15 cellular contexts compared by ENCODE assay signal in genomic region chr12:131897875-131898274, GRCh38. TPM values are rescaled to one million over a fixed set of nuclear protein-coding genes. Genes with fewer than 3 reads are reported as not detected.
DNase-seq lines count a peak whose midpoint lies in the region; ATAC-seq and TF ChIP-seq lines count a peak whose summit lies in the region.
"Had no signal": no experiment of that assay in that cellular context is flagged by ENCODE, and none has a peak within 500 bp of the region (broad histone marks: within the 10 kb centered on the region; RNA-seq: fewer than 3 reads in every experiment).

No MANE protein-coding gene starts in this region.

- CTCF ChIA-PET in CD8-positive, alpha-beta memory T cell (lab: Charles Lee): no interaction called here
- CTCF ChIA-PET in OCI-LY7 (lab: Charles Lee; ENCODE audit: unreplicated experiment) (no interaction called here), WTC11 (lab: Charles Lee) (no interaction called here)

- peaks cover 0 to 9% (median 1%) of the 10 kb centered on the region in 3 donors for H3K36me3 Mint-ChIP-seq in CD8-positive, alpha-beta memory T cell
- peaks cover 0 to 3% (median 0%) of the 10 kb centered on the region in 3 donors for H3K36me3 Mint-ChIP-seq in immature natural killer cell
- H3K36me3 Mint-ChIP-seq in WTC11: no peaks in the 10 kb centered on the region

- peaks cover 7% of the 10 kb centered on the region; the same call in 1 of the 2 replicates for H4K20me1 ChIP-seq in OCI-LY7 (ENCODE audit: insufficient read depth, low read length)

- H3K36me3 ChIP-seq in CD8-positive, alpha-beta memory T cell (ENCODE audit: insufficient read depth, low read length): no peaks in the 10 kb centered on the region
- no peaks in the 10 kb centered on the region for H3K36me3 ChIP-seq in OCI-LY7 (ENCODE audit: insufficient read depth, low read length)
- peaks cover 9 to 16% (median 9%) of the 10 kb centered on the region in 3 donors for H3K36me3 ChIP-seq in skeletal muscle tissue (ENCODE audit: control insufficient read depth in 3 of 3, insufficient read depth in 3 of 3, low read length in 3 of 3)
- H3K36me3 ChIP-seq: colonic mucosa, HAP-1 had no signal

- BruUV-seq in OCI-LY7 (replicated peaks; lab: Mats Ljungman, UMichigan): TSS peak; percentile 65

- no peaks in the 10 kb centered on the region for H3K9me3 Mint-ChIP-seq in CD8-positive, alpha-beta memory T cell
- H3K9me3 Mint-ChIP-seq in immature natural killer cell (no peaks in the 10 kb centered on the region), WTC11 (no peaks in the 10 kb centered on the region)
- H3K9me3 Mint-ChIP-seq: activated T-helper 2 cell treated with anti-CD3 and anti-CD28 coated beads, Interferon-gamma antibody, Interleukin-2, Interleukin-4, amounts not matched to agents 10 μg/mL and 5 μg/mL and 100 μg/mL, durations not matched to agents 14 hours and 24 hours and 36 hours had no signal

- no peak for DNase-seq in CD8-positive, alpha-beta memory T cell
- DNase-seq in OCI-LY7 (ENCODE audit: low spot score) (no peak), immature natural killer cell (no peak), WTC11 (ENCODE audit: low spot score) (no peak), NCI-H128 (lab: John Stamatoyannopoulos, UW; ENCODE audit: unreplicated experiment) (no peak)
- DNase-seq: colonic mucosa, NCI-H1694, NCI-H510A had no signal

- no peaks in the 10 kb centered on the region for H3K79me2 ChIP-seq in OCI-LY7 (ENCODE audit: insufficient read depth, low read depth, low read length)

- H3K4me1 Mint-ChIP-seq in CD8-positive, alpha-beta memory T cell: peaks cover 9 to 44% (median 17%) of the 10 kb centered on the region in 3 donors
- H3K4me1 Mint-ChIP-seq in immature natural killer cell (peaks cover 11 to 38% of the 10 kb centered on the region in 2 donors), WTC11 (peaks cover 10% of the 10 kb centered on the region; the same call in 1 of the 2 replicates)

- no peak overlapping the region for H3K4me2 ChIP-seq in OCI-LY7 (ENCODE audit: low read length)

- H3K27me3 ChIP-seq in CD8-positive, alpha-beta memory T cell (ENCODE audit: insufficient read depth, low read length, poor library complexity, severe bottlenecking): no peaks in the 10 kb centered on the region
- no peaks in the 10 kb centered on the region for H3K27me3 ChIP-seq in skeletal muscle tissue (ENCODE audit: control insufficient read depth in 3 of 3, insufficient read depth in 3 of 3, low read length in 3 of 3)
- H3K27me3 ChIP-seq: ascending aorta, colonic mucosa, heart right ventricle had no signal

- POLR2A ChIA-PET in CD8-positive, alpha-beta memory T cell (lab: Charles Lee): no interaction called here
- POLR2A ChIA-PET in OCI-LY7 (lab: Charles Lee) (no interaction called here), WTC11 (lab: Charles Lee) (interaction anchor here (0.5 kb wide), 1 partner anchor 33 kb away, joined by 5 read pairs; no protein-coding TSS in a partner anchor)

- H3K9me2 ChIP-seq in OCI-LY7 (ENCODE audit: insufficient read depth, low read length): no peaks in the 10 kb centered on the region

- H3K4me3 ChIP-seq in CD8-positive, alpha-beta memory T cell (ENCODE audit: low read length): no peak overlapping the region
- H3K4me3 ChIP-seq in OCI-LY7 (ENCODE audit: low read depth, low read length, poor library complexity, severe bottlenecking): no peak overlapping the region
- H3K4me3 ChIP-seq in skeletal muscle tissue (ENCODE audit: low read length in 3 of 3): peak overlapping the region in 1 of 3 donors; percentile 27
- H3K4me3 ChIP-seq: ascending aorta, colonic mucosa, HAP-1 had no signal

- peak overlapping the region; percentile 61 to 98 (median 97) for H3K9ac ChIP-seq in skeletal muscle tissue (ENCODE audit: low read depth in 1 of 3, low read length in 3 of 3)

- peak overlapping the region in 4 of 7 donors; percentile 28 to 78 (median 36) for H3K4me3 Mint-ChIP-seq in CD8-positive, alpha-beta memory T cell
- H3K4me3 Mint-ChIP-seq in immature natural killer cell (peak overlapping the region in 4 of 5 donors; percentile 12 to 58 (median 23)), WTC11 (no peak overlapping the region)

- peaks cover 16% of the 10 kb centered on the region for H3K4me1 ChIP-seq in CD8-positive, alpha-beta memory T cell (ENCODE audit: insufficient read depth, low read length)
- H3K4me1 ChIP-seq in OCI-LY7 (ENCODE audit: insufficient read depth, low read length, poor library complexity, severe bottlenecking) (peaks cover 13% of the 10 kb centered on the region), skeletal muscle tissue (ENCODE audit: control insufficient read depth in 3 of 3, insufficient read depth in 3 of 3, low read length in 3 of 3) (peaks cover 51 to 57% (median 55%) of the 10 kb centered on the region in 3 donors)

- H2AFZ ChIP-seq in OCI-LY7 (ENCODE audit: low read length): no peak overlapping the region

- ATAC-seq in WTC11 (no peak), GM19395 (IDR thresholded peaks at IDR 0.05; ENCODE audit: unreplicated experiment) (no peak)
- ATAC-seq: heart right ventricle had no signal

- TF ChIP-seq CTCF in OCI-LY7 (conservative IDR thresholded peaks at IDR 0.05; ENCODE audit: low read length) (no peak), WTC11 (IDR thresholded peaks at IDR 0.05) (no peak)

- H3K27ac ChIP-seq in CD8-positive, alpha-beta memory T cell (ENCODE audit: low read depth, low read length): no peak overlapping the region
- H3K27ac ChIP-seq in OCI-LY7 (ENCODE audit: low read depth, low read length, poor library complexity, severe bottlenecking) (no peak overlapping the region), skeletal muscle tissue (ENCODE audit: low read depth, low read length) (peak overlapping the region; percentile 100)
- H3K27ac ChIP-seq: epithelial cell of prostate had no signal

- no peaks in the 10 kb centered on the region for H3K9me3 ChIP-seq in CD8-positive, alpha-beta memory T cell (ENCODE audit: low read length)
- no peaks in the 10 kb centered on the region for H3K9me3 ChIP-seq in OCI-LY7 (ENCODE audit: low read length)
- H3K9me3 ChIP-seq in skeletal muscle tissue (ENCODE audit: control insufficient read depth in 3 of 3, low read length in 3 of 3): no peaks in the 10 kb centered on the region
- H3K9me3 ChIP-seq: ascending aorta, colonic mucosa, HAP-1, heart right ventricle had no signal

- H3K27ac Mint-ChIP-seq in CD8-positive, alpha-beta memory T cell: peak overlapping the region in 2 of 8 donors; percentile 60 to 87
- H3K27ac Mint-ChIP-seq in immature natural killer cell (peak overlapping the region in 2 of 6 donors; percentile 16 to 30), WTC11 (no peak overlapping the region)
- H3K27ac Mint-ChIP-seq: activated T-helper 2 cell treated with anti-CD3 and anti-CD28 coated beads, Interferon-gamma antibody, Interleukin-2, Interleukin-4, amounts not matched to agents 10 μg/mL and 5 μg/mL and 100 μg/mL, durations not matched to agents 14 hours and 24 hours and 36 hours had no signal

- H3K27me3 Mint-ChIP-seq in CD8-positive, alpha-beta memory T cell: peaks cover 0 to 2% of the 10 kb centered on the region in 2 donors
- H3K27me3 Mint-ChIP-seq in immature natural killer cell (ENCODE audit: low read depth in 3 of 3) (peaks cover 0 to 4% (median 3%) of the 10 kb centered on the region in 3 donors), WTC11 (ENCODE audit: low read depth) (no peaks in the 10 kb centered on the region)

- intact Hi-C loops in OCI-LY7 (cut with micrococcal nuclease; ENCODE audit: unreplicated experiment): no loop called here

TF ChIP-seq in WTC11, 78 proteins besides CTCF, POLR2A, EP300 and RAD21:
- TF ChIP-seq ZNF121 (CRISPR knock-in tag; IDR thresholded peaks at IDR 0.05) (no peak), KAT7 (CRISPR knock-in tag; IDR thresholded peaks at IDR 0.05; ENCODE audit: borderline replicate concordance) (no peak), GRHL2 (CRISPR knock-in tag; IDR thresholded peaks at IDR 0.05; ENCODE audit: insufficient replicate concordance, severe bottlenecking) (no peak)
TF ChIP-seq in WTC11: peak in this region for 0.

RNA-seq across cellular contexts. Expression of gene ULK1, which starts 3.5 kb away (rescaled TPM):
- total RNA-seq in CD8-positive, alpha-beta memory T cell: 10 to 100 TPM; 18.7 to 22.8 TPM
- polyA plus RNA-seq in CD8-positive, alpha-beta memory T cell: 0.98 TPM
- total RNA-seq in OCI-LY7 (2014; rRNA removed; shearing (Covaris generic)): 1.9 and 4.3 TPM in 2 replicates
- total RNA-seq in OCI-LY7 (2022) (15.5 and 15.6 TPM in 2 replicates), skeletal muscle tissue (5.7 TPM), WTC11 (2021) (55.5 to 67.8 TPM (median 62.5 TPM) in 3 replicates)
- 1 to 10 TPM in 1 of 3 donors, under 1 TPM in 1, not detected in 1; 0.36 to 1.2 TPM for polyA plus RNA-seq in immature natural killer cell

RNA-seq across cellular contexts. Expression of gene PUS1, which starts 31.2 kb away (rescaled TPM):
- total RNA-seq in CD8-positive, alpha-beta memory T cell: 100 to 1,000 TPM; 101 to 107 TPM
- 25.0 TPM for polyA plus RNA-seq in CD8-positive, alpha-beta memory T cell
- 38.4 and 43.5 TPM in 2 replicates for total RNA-seq in OCI-LY7 (2014; rRNA removed; shearing (Covaris generic))
- total RNA-seq in OCI-LY7 (2022) (58.9 and 78.3 TPM in 2 replicates), skeletal muscle tissue (4.7 TPM), WTC11 (2021) (76.2 to 97.4 TPM (median 85.2 TPM) in 3 replicates)
- polyA plus RNA-seq in immature natural killer cell: 10 to 100 TPM in 1 of 3 donors, 1 to 10 TPM in 2; 4.4 to 14.5 (median 6.2) TPM

RNA-seq across cellular contexts. Expression of gene EP400, which starts 51.9 kb away (rescaled TPM):
- 10 to 100 TPM; 47.9 to 48.8 TPM for total RNA-seq in CD8-positive, alpha-beta memory T cell
- 4.3 TPM for polyA plus RNA-seq in CD8-positive, alpha-beta memory T cell
- 13.5 and 20.7 TPM in 2 replicates for total RNA-seq in OCI-LY7 (2014; rRNA removed; shearing (Covaris generic))
- total RNA-seq in OCI-LY7 (2022) (56.2 and 59.7 TPM in 2 replicates), skeletal muscle tissue (11.0 TPM), WTC11 (2021) (73.0 to 76.7 TPM (median 75.8 TPM) in 3 replicates)
- polyA plus RNA-seq in immature natural killer cell: 1 to 10 TPM in 1 of 3 donors, under 1 TPM in 2; 0.05 to 4.1 (median 0.74) TPM
